Comparison of ENCODE assay signal across 1 cellular context in genomic region chrX:68304602-68305001, GRCh38.
TF ChIP-seq lines count a peak whose summit lies in the region.

No MANE protein-coding gene starts in this region.

TF ChIP-seq in GM23338, 12 proteins besides CTCF, POLR2A, EP300 and RAD21 (continued from another document):
- no peak for TF ChIP-seq ZNF462 (CRISPR knock-in tag; IDR thresholded peaks at IDR 0.05)
- no peak for TF ChIP-seq ZNF331 (CRISPR knock-in tag; IDR thresholded peaks at IDR 0.05; ENCODE audit: low read depth)
- no peak for TF ChIP-seq EZH2phosphoT487 (IDR thresholded peaks at IDR 0.05; ENCODE audit: unreplicated experiment)
- no peak for TF ChIP-seq JUNB (IDR thresholded peaks at IDR 0.05; ENCODE audit: unreplicated experiment)
